Comparison of ENCODE assay signal across 12 cellular contexts in the genomic region with DNA sequence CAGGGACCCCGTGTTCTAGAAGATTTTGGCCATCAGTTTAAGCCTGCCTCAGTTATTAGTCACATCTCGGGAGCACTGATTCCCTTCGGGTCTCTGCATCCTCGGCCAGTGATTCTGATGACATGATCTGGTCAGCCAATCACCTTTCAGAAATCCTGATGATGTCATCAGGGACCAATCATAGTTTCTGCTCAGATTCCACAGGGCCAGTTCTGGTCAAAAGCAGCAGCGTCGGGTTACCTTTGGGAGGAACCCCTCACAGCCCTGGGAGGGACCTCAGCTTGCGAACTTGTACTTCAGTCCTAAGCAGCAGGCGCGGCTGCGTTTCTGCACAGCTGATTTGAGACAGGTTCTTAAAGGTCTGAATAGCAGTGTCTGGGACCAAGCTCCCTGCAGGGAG. TPM values are rescaled to one million over a fixed set of nuclear protein-coding genes. Genes with fewer than 3 reads are reported as not detected.
A peak's percentile ranks its signal among the peaks of the same experiment; 100 is the strongest.
DNase-seq lines count a peak whose midpoint lies in the region; ATAC-seq, FAIRE-seq and TF ChIP-seq lines count a peak whose summit lies in the region.
"Had no signal": no experiment of that assay in that cellular context is flagged by ENCODE, and none has a peak within 500 bp of the region (broad histone marks: within the 10 kb centered on the region; RNA-seq: fewer than 3 reads in every experiment).

No MANE protein-coding gene starts in this region.

- H3K4me1 ChIP-seq in HCT116 (ENCODE audit: control insufficient read depth in 1 of 2, insufficient read depth in 2 of 2, low read length in 2 of 2) (peaks cover 0 to under 1% of the 10 kb centered on the region in 2 experiments; a peak in 2 of 4 replicates), K562 (replicated peaks in 1 of 2; ENCODE audit: control insufficient read depth in 2 of 2, insufficient read depth in 2 of 2, low read length in 2 of 2) (peaks cover 0 to under 1% of the 10 kb centered on the region in 2 experiments; a peak in 2 of 5 replicates), right atrium auricular region (peaks cover 0 to 9% of the 10 kb centered on the region in 2 donors)

- BruUV-seq in HCT116 (replicated peaks; lab: Mats Ljungman, UMichigan) (no TSS peak), K562 (replicated peaks; lab: Mats Ljungman, UMichigan) (no TSS peak)

- H2AFZ ChIP-seq in HCT116 (ENCODE audit: low read depth, low read length, poor library complexity, severe bottlenecking) (no peak overlapping the region), K562 (ENCODE audit: low read depth, low read length) (no peak overlapping the region)

- ATAC-seq in HCT116: peak; percentile 68
- ATAC-seq in K562: peak; percentile 80
- ATAC-seq in T-cell (replicated peaks in 1 of 4): no peak
- ATAC-seq in GM21619 (IDR thresholded peaks at IDR 0.05; ENCODE audit: unreplicated experiment): no peak

- intact Hi-C loops in HCT116 (cut with micrococcal nuclease): no loop called here
- intact Hi-C loops in K562 (cut with micrococcal nuclease): no loop called here

- 56% methylated on average over 10 of the region's 10 CpGs for WGBS in K562 (ENCODE audit: insufficient coverage, low coverage, missing lambda C conversion rate)

- H3K27me3 Mint-ChIP-seq in progenitor cell of endocrine pancreas (no peaks in the 10 kb centered on the region), T-cell (no peaks in the 10 kb centered on the region)

- peak overlapping the region; percentile 30 for H3K27ac Mint-ChIP-seq in progenitor cell of endocrine pancreas
- H3K27ac Mint-ChIP-seq in T-cell: peak overlapping the region in 1 of 2 donors; percentile 58

- H4K20me1 ChIP-seq in HCT116 (ENCODE audit: insufficient read depth): no peaks in the 10 kb centered on the region
- 0 out of 2 replicates have a peak, but pooled peaks cover 3% of the 10 kb centered on the region for H4K20me1 ChIP-seq in K562 (replicated peaks; ENCODE audit: control insufficient read depth, insufficient read depth, low read length)

- H3K27ac ChIP-seq in HCT116 (ENCODE audit: low read depth, low read length) (no peak overlapping the region), K562 (ENCODE audit: extremely low read depth, low read depth, low read length) (no peak overlapping the region), right atrium auricular region (peak overlapping the region; percentile 22 to 27)
- H3K27ac ChIP-seq: neutrophil had no signal

- POLR2A ChIA-PET in HCT116 (lab: Charles Lee): no interaction called here
- POLR2A ChIA-PET in K562 (lab: Yijun Ruan, JAX): interaction anchor here (1.4 kb wide), 1 partner anchor 10 kb away, joined by 4 read pairs; no protein-coding TSS in a partner anchor
- POLR2A ChIA-PET in T-cell (lab: Charles Lee): no interaction called here

- H3K36me3 Mint-ChIP-seq in progenitor cell of endocrine pancreas (ENCODE audit: insufficient read depth) (peaks cover 4% of the 10 kb centered on the region), T-cell (peaks cover 29% of the 10 kb centered on the region)

- in situ Hi-C loops in K562 (cut with MboI): no loop called here

- TF ChIP-seq EP300 in K562 (IDR thresholded peaks at IDR 0.05; ENCODE audit: low read length): no peak

- TF ChIP-seq CTCF in HCT116 (IDR thresholded peaks at IDR 0.05 in 2 of 3, conservative IDR thresholded peaks at IDR 0.05 in 1 of 3; ENCODE audit: borderline replicate concordance in 1 of 3, insufficient read depth in 1 of 3, low read depth in 2 of 3, low read length in 2 of 3) (no peak), K562 (IDR thresholded peaks at IDR 0.05 in 2 of 3, conservative IDR thresholded peaks at IDR 0.05 in 1 of 3; ENCODE audit: insufficient read depth in 2 of 3, low read depth in 1 of 3, low read length in 3 of 3) (no peak), right atrium auricular region (IDR thresholded peaks at IDR 0.05) (no peak), progenitor cell of endocrine pancreas (IDR thresholded peaks at IDR 0.05; ENCODE audit: unreplicated experiment) (no peak)

- H3K4me2 ChIP-seq in HCT116 (ENCODE audit: low read length) (no peak overlapping the region), K562 (ENCODE audit: insufficient read depth, low read length) (no peak overlapping the region)

- DNase-seq in HCT116 (ENCODE audit: low read depth, low spot score) (no peak), K562 (ENCODE audit: extremely low read depth in 1 of 4, low spot score in 3 of 4) (peak; percentile 32 to 83 (median 66)), right atrium auricular region (ENCODE audit: low spot score) (peak; percentile 78), progenitor cell of endocrine pancreas (ENCODE audit: low spot score, unreplicated experiment) (no peak), T-cell (no peak), NOMO-1 treated with dmso at 0.1 percent for 144 hours (lab: John Stamatoyannopoulos, UW; ENCODE audit: unreplicated experiment) (no peak), COR-L47 (lab: John Stamatoyannopoulos, UW) (no peak)
- DNase-seq: activated effector memory CD4-positive, alpha-beta T cell treated with anti-CD3 and anti-CD28 coated beads, Interleukin-2, amount 50 U/mL, for 16 hours; DMS153 had no signal

- H3K9ac ChIP-seq in HCT116 (ENCODE audit: low read length) (no peak overlapping the region), K562 (ENCODE audit: insufficient read depth in 1 of 2, low read depth in 2 of 2, low read length in 2 of 2) (no peak overlapping the region)

- no peak overlapping the region for H3K4me3 ChIP-seq in HCT116 (replicated peaks in 1 of 2; ENCODE audit: low read depth in 1 of 2, low read length in 2 of 2)
- no peak overlapping the region for H3K4me3 ChIP-seq in K562
- H3K4me3 ChIP-seq in right atrium auricular region: no peak overlapping the region

- H3K9me2 ChIP-seq in HCT116 (ENCODE audit: insufficient read depth): no peaks in the 10 kb centered on the region

- H3K9me3 ChIP-seq in HCT116 (ENCODE audit: control insufficient read depth in 1 of 2, insufficient read depth in 1 of 2, low read depth in 1 of 2, low read length in 2 of 2): no peaks in the 10 kb centered on the region
- H3K9me3 ChIP-seq in K562 (replicated peaks; ENCODE audit: control insufficient read depth, insufficient read depth, low read depth, low read length): no peaks in the 10 kb centered on the region
- no peaks in the 10 kb centered on the region for H3K9me3 ChIP-seq in right atrium auricular region
- H3K9me3 ChIP-seq: neutrophil had no signal

- H3K36me3 ChIP-seq in HCT116 (ENCODE audit: control insufficient read depth in 1 of 2, insufficient read depth in 2 of 2, low read length in 2 of 2) (no peaks in the 10 kb centered on the region), K562 (ENCODE audit: control insufficient read depth, insufficient read depth, low read length) (peaks cover 13% of the 10 kb centered on the region; the same call in 1 of the 3 replicates), right atrium auricular region (no peaks in the 10 kb centered on the region)

- RAD21 ChIA-PET in HCT116 (lab: Charles Lee; ENCODE audit: low non-redundant PET in 1 of 2, low total read pairs in 2 of 2, uncharacterized antibody in 2 of 2, unreplicated experiment in 2 of 2): no interaction called here

- peak; percentile 84 for FAIRE-seq in K562 (lab: Jason Lieb, UNC)
- FAIRE-seq: TTC549 had no signal

- TF ChIP-seq POLR2A in HCT116 (IDR thresholded peaks at IDR 0.05; ENCODE audit: borderline replicate concordance, extremely low read depth, insufficient read depth, insufficient read length) (no peak), K562 (conservative IDR thresholded peaks at IDR 0.05) (no peak)

- H3K9me1 ChIP-seq in K562 (ENCODE audit: control insufficient read depth, insufficient read depth, low read length): no peaks in the 10 kb centered on the region

- CTCF ChIA-PET in HCT116 (lab: Charles Lee): no interaction called here
- CTCF ChIA-PET in K562 (lab: Yijun Ruan, JAX; ENCODE audit: low intra/inter-chr PET ratio): no interaction called here
- CTCF ChIA-PET in T-cell (lab: Charles Lee): no interaction called here

- H3K9me3 Mint-ChIP-seq in progenitor cell of endocrine pancreas (ENCODE audit: low read depth): no peaks in the 10 kb centered on the region
- no peaks in the 10 kb centered on the region for H3K9me3 Mint-ChIP-seq in T-cell

- no peaks in the 10 kb centered on the region for H3K79me2 ChIP-seq in HCT116 (ENCODE audit: insufficient read depth, low read length)
- no peaks in the 10 kb centered on the region for H3K79me2 ChIP-seq in K562 (ENCODE audit: control insufficient read depth, insufficient read depth, low read length)

- TF ChIP-seq RAD21 in HCT116 (IDR thresholded peaks at IDR 0.05; ENCODE audit: low read depth) (no peak), K562 (CRISPR knock-in tag; conservative IDR thresholded peaks at IDR 0.05 in 1 of 2, IDR thresholded peaks at IDR 0.05 in 1 of 2) (no peak)

- no peaks in the 10 kb centered on the region for H3K4me1 Mint-ChIP-seq in progenitor cell of endocrine pancreas (ENCODE audit: low read depth)
- peaks cover 2 to 14% (median 7%) of the 10 kb centered on the region in 3 donors for H3K4me1 Mint-ChIP-seq in T-cell

- H3K4me3 Mint-ChIP-seq in progenitor cell of endocrine pancreas (ENCODE audit: low read depth): no peak overlapping the region
- no peak overlapping the region for H3K4me3 Mint-ChIP-seq in T-cell

- H3K27me3 ChIP-seq in HCT116 (ENCODE audit: insufficient read depth, low read length) (no peaks in the 10 kb centered on the region), K562 (ENCODE audit: control insufficient read depth in 2 of 2, insufficient read depth in 2 of 2, low read length in 2 of 2) (no peaks in the 10 kb centered on the region), right atrium auricular region (no peaks in the 10 kb centered on the region)
- H3K27me3 ChIP-seq: neutrophil had no signal

RNA-seq across cellular contexts. Expression of gene KDM8, which starts 13.9 kb away (rescaled TPM):
- total RNA-seq in HCT116 (2021; ENCODE audit: unreplicated experiment) (5.3 TPM), K562 (2014; rRNA removed) (6.4 and 10.8 TPM in 2 replicates), K562 (2014; rRNA removed; fragmentation: Illumina TruSeq; extraction: Trizol) (2.6 and 5.3 TPM in 2 replicates), K562 (2015; rRNA removed; fragmentation: Illumina TruSeq; extraction: Trizol) (5.9 and 8.4 TPM in 2 replicates), K562 (2021) (9.1 TPM in 2 replicates), right atrium auricular region (1 to 10 TPM; 2.9 to 3.8 TPM), progenitor cell of endocrine pancreas (12.5 and 14.4 TPM in 2 replicates), T-cell (10 to 100 TPM; 13.4 to 25.6 (median 23.5) TPM)
- 1.4 and 2.1 TPM in 2 replicates for polyA plus RNA-seq in HCT116 (2012)
- 18.0 and 41.3 TPM in 2 replicates for total RNA-seq in K562 (2011; cell fraction: chromatin; rRNA removed; ENCODE audit: low replicate concordance)
- 24.1 and 25.0 TPM in 2 replicates for total RNA-seq in K562 (2011; cell fraction: nucleolus; rRNA removed)
- 21.2 and 27.1 TPM in 2 replicates for total RNA-seq in K562 (2011; cell fraction: nucleoplasm; rRNA removed)
- polyA plus RNA-seq in K562 (2011; rRNA removed) (3.8 and 5.2 TPM in 2 replicates), K562 (2014; fragmentation: Illumina TruSeq; extraction: Trizol) (5.4 and 7.5 TPM in 2 replicates), K562 (2014; fragmentation: Nextera tagmentation; extraction: Ambion mirVana) (under 1 TPM; 0.61 to 0.66 TPM), K562 (2014; rRNA removed) (6.4 and 7.0 TPM in 2 replicates)
- 4.5 and 35.4 TPM in 2 replicates for polyA plus RNA-seq in K562 (2011; cell fraction: cytosol; rRNA removed)
- 8.8 and 15.0 TPM in 2 replicates for polyA plus RNA-seq in K562 (2011; cell fraction: nucleus; rRNA removed)
- polyA plus RNA-seq in K562 (2012): 5.4 and 5.7 TPM in 2 replicates
- polyA minus RNA-seq in K562 (2011; rRNA and poly(A)+ RNA removed): 8.7 and 10.1 TPM in 2 replicates
- polyA minus RNA-seq in K562 (2011; cell fraction: cytosol; rRNA and poly(A)+ RNA removed): 2.2 and 3.5 TPM in 2 replicates
- polyA minus RNA-seq in K562 (2011; cell fraction: nucleus; rRNA and poly(A)+ RNA removed): 9.0 and 9.8 TPM in 2 replicates

RNA-seq across cellular contexts. Expression of gene NSMCE1, which starts 51.3 kb away (rescaled TPM):
- total RNA-seq in HCT116 (2021; ENCODE audit: unreplicated experiment) (85.6 TPM), K562 (2014; rRNA removed) (61.5 and 69.8 TPM in 2 replicates), K562 (2014; rRNA removed; fragmentation: Illumina TruSeq; extraction: Trizol) (50.6 and 57.1 TPM in 2 replicates), K562 (2015; rRNA removed; fragmentation: Illumina TruSeq; extraction: Trizol) (50.6 and 56.0 TPM in 2 replicates), K562 (2021) (59.5 and 68.2 TPM in 2 replicates), right atrium auricular region (10 to 100 TPM; 24.0 to 35.8 TPM), progenitor cell of endocrine pancreas (26.2 and 27.1 TPM in 2 replicates), T-cell (10 to 100 TPM; 53.5 to 83.2 (median 73.9) TPM)
- polyA plus RNA-seq in HCT116 (2012): 161 and 187 TPM in 2 replicates
- 22.3 and 37.0 TPM in 2 replicates for total RNA-seq in K562 (2011; cell fraction: chromatin; rRNA removed; ENCODE audit: low replicate concordance)
- total RNA-seq in K562 (2011; cell fraction: nucleolus; rRNA removed): 23.3 and 23.8 TPM in 2 replicates
- total RNA-seq in K562 (2011; cell fraction: nucleoplasm; rRNA removed): 19.3 and 24.7 TPM in 2 replicates
- polyA plus RNA-seq in K562 (2011; rRNA removed) (48.6 and 52.1 TPM in 2 replicates), K562 (2014; fragmentation: Illumina TruSeq; extraction: Trizol) (77.9 and 79.2 TPM in 2 replicates), K562 (2014; fragmentation: Nextera tagmentation; extraction: Ambion mirVana) (100 to 1,000 TPM; 154 to 163 TPM), K562 (2014; rRNA removed) (61.6 and 63.5 TPM in 2 replicates)
- 38.3 and 39.1 TPM in 2 replicates for polyA plus RNA-seq in K562 (2011; cell fraction: cytosol; rRNA removed)
- polyA plus RNA-seq in K562 (2011; cell fraction: nucleus; rRNA removed): 18.3 and 19.4 TPM in 2 replicates
- 99.9 and 101 TPM in 2 replicates for polyA plus RNA-seq in K562 (2012)
- polyA minus RNA-seq in K562 (2011; rRNA and poly(A)+ RNA removed): 39.9 and 49.7 TPM in 2 replicates
- 17.9 and 18.6 TPM in 2 replicates for polyA minus RNA-seq in K562 (2011; cell fraction: cytosol; rRNA and poly(A)+ RNA removed)
- 7.3 and 15.7 TPM in 2 replicates for polyA minus RNA-seq in K562 (2011; cell fraction: nucleus; rRNA and poly(A)+ RNA removed)

Comparison
In these comparisons a context has a peak if more than half of its experiments do, and no peak if none do; other contexts are left out.
1. ATAC-seq: peak in HCT116 (single experiment) and K562 (single experiment); none in T-cell (0 of 4) and GM21619 (single experiment).
2. DNase-seq: peak in K562 (4 of 4) and right atrium auricular region (single experiment); none in HCT116 (single experiment), progenitor cell of endocrine pancreas (single experiment), T-cell (0 of 34), NOMO-1 treated with dmso at 0.1 percent for 144 hours (single experiment) and COR-L47 (single experiment).
3. H3K27ac ChIP-seq: peak in right atrium auricular region (2 of 2); none in HCT116 (single experiment) and K562 (single experiment).
4. Of the 22 proteins assayed by ChIP-seq in both K562 and HCT116: peak only in K562: JUND; only in HCT116: none; in both: none; in neither: 20; mixed calls (peak in some experiments, not most) for 1.